8 cellular contexts compared by ENCODE assay signal in the genomic region with DNA sequence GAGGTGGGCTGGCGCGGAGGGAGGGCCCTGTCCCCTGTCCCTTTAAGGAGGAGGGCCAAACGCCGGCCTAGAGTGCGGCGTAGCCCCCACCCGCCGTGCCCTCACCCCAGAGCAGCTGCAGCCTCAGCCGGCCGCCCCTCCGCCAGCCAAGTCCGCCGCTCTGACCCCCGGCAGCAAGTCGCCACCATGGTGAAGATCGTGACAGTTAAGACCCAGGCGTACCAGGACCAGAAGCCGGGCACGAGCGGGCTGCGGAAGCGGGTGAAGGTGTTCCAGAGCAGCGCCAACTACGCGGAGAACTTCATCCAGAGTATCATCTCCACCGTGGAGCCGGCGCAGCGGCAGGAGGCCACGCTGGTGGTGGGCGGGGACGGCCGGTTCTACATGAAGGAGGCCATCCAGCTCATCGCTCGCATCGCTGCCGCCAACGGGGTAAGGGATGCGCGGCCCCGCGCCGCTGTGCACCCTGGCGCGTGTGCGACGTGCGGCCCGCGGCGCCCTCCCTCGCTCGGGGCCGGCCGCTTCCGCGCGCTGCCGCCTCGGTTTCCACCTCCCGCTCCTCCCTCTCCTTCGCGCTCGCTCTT. TPM values are rescaled to one million over a fixed set of nuclear protein-coding genes. Genes with fewer than 3 reads are reported as not detected.
DNase-seq lines count a peak whose midpoint lies in the region; ATAC-seq and TF ChIP-seq lines count a peak whose summit lies in the region.

A gene (plus strand): TSS at position 109 of the 584 bp plus-strand sequence. CDS start 78 bp downstream, at position 187.

- H3K27me3 ChIP-seq in left lung, result no peaks in the 10 kb centered on the region

- ATAC-seq in GM18907 (IDR thresholded peaks at IDR 0.05; ENCODE audit: unreplicated experiment) (peak; percentile 82), HG03135 (IDR thresholded peaks at IDR 0.05; ENCODE audit: unreplicated experiment) (peak; percentile 83), left lung (peak; percentile 86)

- TF ChIP-seq CTCF in left lung (IDR thresholded peaks at IDR 0.05), result no peak

- peak within 1 kb of the TSS; percentile 73 to 76 for H3K4me3 ChIP-seq in left lung

- CTCF ChIA-PET in activated CD4-positive, alpha-beta T cell treated with anti-CD3 and anti-CD28 coated beads, Interleukin-2, amount 10 ng/mL, durations not matched to agents 7 days and 5 days (lab: Charles Lee), result interaction anchor here (1.0 to 1.7 kb wide), 2 partner anchors 10 to 12 kb away, joined by 3 to 4 read pairs; no protein-coding TSS in a partner anchor

- H3K36me3 Mint-ChIP-seq in activated CD4-positive, alpha-beta T cell treated with anti-CD3 and anti-CD28 coated beads, Interleukin-2, amount 10 ng/mL, durations not matched to agents 7 days and 5 days (ENCODE audit: low read depth), result peaks cover 12% of the 10 kb centered on the region

- H3K27ac Mint-ChIP-seq in activated CD4-positive, alpha-beta T cell treated with anti-CD3 and anti-CD28 coated beads, Interleukin-2, amount 10 ng/mL, durations not matched to agents 7 days and 5 days, result peak within 1 kb of the TSS; percentile 98

- H3K27ac ChIP-seq in left lung, result peak within 1 kb of the TSS; percentile 90 to 94

- no peaks in the 10 kb centered on the region for H3K9me3 Mint-ChIP-seq in activated CD4-positive, alpha-beta T cell treated with anti-CD3 and anti-CD28 coated beads, Interleukin-2, amount 10 ng/mL, durations not matched to agents 7 days and 5 days

- H3K4me3 Mint-ChIP-seq in activated CD4-positive, alpha-beta T cell treated with anti-CD3 and anti-CD28 coated beads, Interleukin-2, amount 10 ng/mL, durations not matched to agents 7 days and 5 days, result peak within 1 kb of the TSS; percentile 93

- peaks cover 39% of the 10 kb centered on the region for H3K4me1 Mint-ChIP-seq in activated CD4-positive, alpha-beta T cell treated with anti-CD3 and anti-CD28 coated beads, Interleukin-2, amount 10 ng/mL, durations not matched to agents 7 days and 5 days

- no peaks in the 10 kb centered on the region for H3K27me3 Mint-ChIP-seq in activated CD4-positive, alpha-beta T cell treated with anti-CD3 and anti-CD28 coated beads, Interleukin-2, amount 10 ng/mL, durations not matched to agents 7 days and 5 days

- DNase-seq in AG08396 (ENCODE audit: low spot score) (peak; percentile 86), NCI-H345 treated with DMSO at 0.1 percent for 48 hours (lab: John Stamatoyannopoulos, UW; ENCODE audit: unreplicated experiment) (peak; percentile 66), dedifferentiated amniotic fluid mesenchymal stem cell (ENCODE audit: extremely low spot score) (peak; percentile 61), left lung (peak; percentile 82 to 94)
- DNase-seq in activated CD4-positive, alpha-beta T cell treated with anti-CD3 and anti-CD28 coated beads, Interleukin-2, amount 10 ng/mL, durations not matched to agents 7 days and 5 days, result peak; percentile 81
- peak; percentile 60 to 67 for DNase-seq in stimulated activated CD4-positive, alpha-beta T cell treated with anti-CD3 and anti-CD28 coated beads, Interleukin-2, amount 100 ng/mL, for 48 hours

- H3K36me3 ChIP-seq in left lung, result no peaks in the 10 kb centered on the region

- POLR2A ChIA-PET in activated CD4-positive, alpha-beta T cell treated with anti-CD3 and anti-CD28 coated beads, Interleukin-2, amount 10 ng/mL, durations not matched to agents 7 days and 5 days (lab: Charles Lee), result no interaction called here

- intact Hi-C loops in left lung (cut with DNase I), result no loop called here

- peaks cover 10 to 18% of the 10 kb centered on the region in 2 donors for H3K4me1 ChIP-seq in left lung

- no peaks in the 10 kb centered on the region for H3K9me3 ChIP-seq in left lung

RNA-seq across cellular contexts. Expression of the gene that starts here (rescaled TPM):
- 10 to 100 TPM; 37.0 to 38.7 TPM for total RNA-seq in activated CD4-positive, alpha-beta T cell treated with anti-CD3 and anti-CD28 coated beads, Interleukin-2, amount 10 ng/mL, durations not matched to agents 7 days and 5 days
- total RNA-seq in left lung, result 10 to 100 TPM; 46.0 to 65.6 TPM

Comparison
In these comparisons a context has a peak if more than half of its experiments do, and no peak if none do; other contexts are left out.
1. Peak in every context shown above with its lines: DNase-seq, ATAC-seq, H3K4me3 ChIP-seq and H3K27ac ChIP-seq.